ENCODE assay signal across 8 cellular contexts in the genomic region with DNA sequence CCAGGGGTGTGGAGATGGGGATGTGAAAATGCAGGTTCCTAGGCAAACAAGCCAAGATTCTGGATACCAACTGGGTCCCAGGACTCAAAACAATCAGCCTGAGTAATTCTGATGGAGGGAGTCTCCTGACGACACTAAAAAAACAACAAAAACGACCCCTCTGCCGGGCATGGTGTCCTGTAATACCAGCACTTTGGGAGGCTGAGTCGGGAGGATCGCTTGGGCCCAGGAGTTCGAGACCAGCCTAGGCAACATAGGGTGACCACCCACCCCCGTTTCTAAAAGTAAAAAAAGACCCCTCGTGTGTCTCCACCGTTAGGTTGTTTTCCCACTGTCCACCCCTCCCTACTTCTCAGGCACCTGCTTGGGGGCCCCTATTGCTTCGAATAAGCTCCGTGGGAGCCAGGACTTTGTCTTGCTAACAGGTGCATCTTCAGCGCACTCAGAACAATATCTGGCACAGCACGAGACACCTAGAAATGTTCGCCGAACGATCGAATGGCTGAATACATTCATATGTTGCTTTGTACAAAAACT. TPM values are rescaled to one million over a fixed set of nuclear protein-coding genes. Genes with fewer than 3 reads are reported as not detected.
A peak's percentile ranks its signal among the peaks of the same experiment; 100 is the strongest.
DNase-seq lines count a peak whose midpoint lies in the region; ATAC-seq and TF ChIP-seq lines count a peak whose summit lies in the region.

No MANE protein-coding gene starts in this region.

- H3K36me3 ChIP-seq in left ventricle myocardium inferior = peaks cover 7% of the 10 kb centered on the region
- no peaks in the 10 kb centered on the region for H3K36me3 ChIP-seq in ascending aorta
- H3K36me3 ChIP-seq in lung (ENCODE audit: control insufficient read depth in 2 of 2, insufficient read depth in 2 of 2, low read length in 2 of 2) = no peaks in the 10 kb centered on the region
- peaks cover 4% of the 10 kb centered on the region for H3K36me3 ChIP-seq in upper lobe of right lung

- H3K27ac ChIP-seq in left ventricle myocardium inferior (replicated peaks) (peak overlapping the region; percentile 99), ascending aorta (peak overlapping the region; percentile 93 to 99), lung (ENCODE audit: low read depth in 1 of 2, low read length in 1 of 2) (peak overlapping the region; percentile 95 to 99), upper lobe of right lung (peak overlapping the region; percentile 96)

- TF ChIP-seq CTCF in left ventricle myocardium inferior (IDR thresholded peaks at IDR 0.05; ENCODE audit: borderline replicate concordance) = no peak
- TF ChIP-seq CTCF in ascending aorta (IDR thresholded peaks at IDR 0.05) = no peak
- TF ChIP-seq CTCF in lung (IDR thresholded peaks at IDR 0.05; ENCODE audit: control extremely low read depth, extremely low read depth) = no peak
- TF ChIP-seq CTCF in upper lobe of right lung (IDR thresholded peaks at IDR 0.05) = no peak

- H3K4me3 ChIP-seq in left ventricle myocardium inferior (peak overlapping the region; percentile 90), ascending aorta (peak overlapping the region; percentile 69 to 91), lung (peak overlapping the region; percentile 93), upper lobe of right lung (peak overlapping the region; percentile 78)

- WGBS in lung, 2 donors = 8 to 10% methylated on average over 17 of the region's 17 CpGs

- intact Hi-C loops in left ventricle myocardium inferior (cut with micrococcal nuclease) = no loop called here
- intact Hi-C loops in Right ventricle myocardium inferior (cut with DNase I) = loop anchor here (5.0 kb wide), 1 partner anchor 37 kb away; no protein-coding TSS in a partner anchor
- intact Hi-C loops in ascending aorta (cut with DNase I) = loop anchor here (2.0 to 5.0 kb wide), 3 partner anchors 217 to 830 kb away; a partner anchor contains a TSS
- intact Hi-C loops in upper lobe of right lung (cut with DNase I) = no loop called here
- intact Hi-C loops in sciatic nerve (cut with DNase I) = no loop called here

- H3K4me1 ChIP-seq in left ventricle myocardium inferior (peaks cover 56% of the 10 kb centered on the region), ascending aorta (peaks cover 6 to 21% of the 10 kb centered on the region in 2 donors), lung (ENCODE audit: control insufficient read depth in 2 of 2, insufficient read depth in 2 of 2, low read length in 2 of 2) (peaks cover 0 to 7% of the 10 kb centered on the region in 2 donors), upper lobe of right lung (peaks cover 37% of the 10 kb centered on the region)

- no peaks in the 10 kb centered on the region for H3K27me3 ChIP-seq in left ventricle myocardium inferior (ENCODE audit: low read depth)
- H3K27me3 ChIP-seq in ascending aorta = no peaks in the 10 kb centered on the region
- H3K27me3 ChIP-seq in lung (ENCODE audit: control insufficient read depth, insufficient read depth) = no peaks in the 10 kb centered on the region
- no peaks in the 10 kb centered on the region for H3K27me3 ChIP-seq in upper lobe of right lung

- DNase-seq in left ventricle myocardium inferior (no peak), Right ventricle myocardium inferior (ENCODE audit: missing footprints) (no peak), ascending aorta (ENCODE audit: low spot score in 2 of 2) (no peak), lung (ENCODE audit: low spot score) (no peak), upper lobe of right lung (no peak), sciatic nerve (ENCODE audit: low spot score) (no peak), NCI-H2227 (lab: John Stamatoyannopoulos, UW; ENCODE audit: unreplicated experiment) (no peak)

- ATAC-seq in Right ventricle myocardium inferior (no peak), lung (ENCODE audit: insufficient read depth, low FRiP score) (no peak), upper lobe of right lung (no peak), sciatic nerve (no peak), GM18861 (IDR thresholded peaks at IDR 0.05; ENCODE audit: unreplicated experiment) (no peak)

- H3K9me3 ChIP-seq in left ventricle myocardium inferior (replicated peaks) (no peaks in the 10 kb centered on the region), ascending aorta (no peaks in the 10 kb centered on the region), lung (ENCODE audit: control insufficient read depth in 2 of 2, insufficient read depth in 1 of 2, low read length in 1 of 2) (no peaks in the 10 kb centered on the region), upper lobe of right lung (no peaks in the 10 kb centered on the region)

RNA-seq across cellular contexts. Expression of a gene that starts 0.7 kb away (rescaled TPM):
- total RNA-seq in left ventricle myocardium inferior (9.6 TPM), Right ventricle myocardium inferior (7.8 TPM), ascending aorta (3.1 TPM), lung (10 to 100 TPM; 19.0 to 33.3 TPM), upper lobe of right lung (19.3 TPM), sciatic nerve (29.2 TPM)
- polyA plus RNA-seq in lung = 10 to 100 TPM in 1 of 2 donors, 1 to 10 TPM in 1; 6.9 to 10.6 TPM

Comparison
In these comparisons a context has a peak if more than half of its experiments do, and no peak if none do; other contexts are left out.
1. intact Hi-C loops: an anchor here in Right ventricle myocardium inferior (5.0 kb wide) and ascending aorta (2.0 to 5.0 kb wide); none called in left ventricle myocardium inferior, upper lobe of right lung and sciatic nerve.